ENCODE assay signal across 8 cellular contexts in genomic region chr3:101724329-101725191, GRCh38. TPM values are rescaled to one million over a fixed set of nuclear protein-coding genes. Genes with fewer than 3 reads are reported as not detected.
DNase-seq lines count a peak whose midpoint lies in the region; ATAC-seq and TF ChIP-seq lines count a peak whose summit lies in the region.

Gene CEP97 (plus strand): TSS chr3:101724614. CDS start chr3:101724677, 63 bp downstream.

- peaks cover 3% of the 10 kb centered on the region for H3K36me3 Mint-ChIP-seq in T-helper 17 cell (ENCODE audit: low read depth)

- peaks cover 0 to 27% of the 10 kb centered on the region in 2 donors for H3K36me3 ChIP-seq in vagina

- H3K4me1 Mint-ChIP-seq in T-helper 17 cell = peaks cover 31% of the 10 kb centered on the region

- WGBS in right cardiac atrium = under 1% methylated on average over 49 of the region's 49 CpGs

- peak; percentile 88 for ATAC-seq in HG02885 (IDR thresholded peaks at IDR 0.05; ENCODE audit: poor library complexity, unreplicated experiment)
- peak; percentile 97 for ATAC-seq in T-helper 17 cell
- ATAC-seq in right cardiac atrium = peak; percentile 100

- TF ChIP-seq CTCF in vagina (IDR thresholded peaks at IDR 0.05) = no peak

- H3K27ac Mint-ChIP-seq in T-helper 17 cell = peak within 1 kb of the TSS; percentile 94

- H3K9me3 ChIP-seq in T-helper 17 cell (ENCODE audit: control insufficient read depth, low read length, poor library complexity, severe bottlenecking) (no peaks in the 10 kb centered on the region), right cardiac atrium (ENCODE audit: control insufficient read depth, low read length) (no peaks in the 10 kb centered on the region), vagina (no peaks in the 10 kb centered on the region)

- no peaks in the 10 kb centered on the region for H3K27me3 ChIP-seq in right cardiac atrium (ENCODE audit: control insufficient read depth, insufficient read depth)
- no peaks in the 10 kb centered on the region for H3K27me3 ChIP-seq in vagina

- H3K4me1 ChIP-seq in right cardiac atrium (ENCODE audit: control insufficient read depth, insufficient read depth, low read length) (no peaks in the 10 kb centered on the region), vagina (peaks cover 4% of the 10 kb centered on the region)

- peak; percentile 36 for TF ChIP-seq POLR2A in GM15510 (IDR thresholded peaks at IDR 0.05; ENCODE audit: borderline replicate concordance, extremely low read depth, insufficient read length)
- TF ChIP-seq POLR2A in vagina (IDR thresholded peaks at IDR 0.05) = no peak

- H3K4me3 ChIP-seq in right cardiac atrium (ENCODE audit: low read length) = peak within 1 kb of the TSS; percentile 99
- peak within 1 kb of the TSS; percentile 67 to 79 for H3K4me3 ChIP-seq in vagina

- no peaks in the 10 kb centered on the region for H3K27me3 Mint-ChIP-seq in T-helper 17 cell

- intact Hi-C loops in right cardiac atrium (cut with DNase I) = no loop called here
- intact Hi-C loops in vagina (cut with DNase I) = no loop called here

- H3K4me3 Mint-ChIP-seq in T-helper 17 cell = peak within 1 kb of the TSS; percentile 97

- peak within 1 kb of the TSS; percentile 92 for H3K27ac ChIP-seq in angular gyrus (ENCODE audit: low read depth, low read length)
- H3K27ac ChIP-seq in right cardiac atrium (ENCODE audit: low read length) = peak within 1 kb of the TSS; percentile 60
- peak within 1 kb of the TSS; percentile 81 for H3K27ac ChIP-seq in vagina

- DNase-seq in NCI-H1694 treated with DMSO at 0.1 percent for 48 hours (lab: John Stamatoyannopoulos, UW) (peak; percentile 97), T-helper 17 cell (peak; percentile 75 to 79 (median 77)), right cardiac atrium (peak; percentile 93 to 96 (median 95)), pulmonary artery endothelial cell (ENCODE audit: low read depth, low spot score) (peak; percentile 71), vagina (ENCODE audit: extremely low spot score in 2 of 2) (peak in 1 of 2 donors; percentile 92)

RNA-seq across cellular contexts. Expression of gene CEP97, which starts in this region (rescaled TPM):
- total RNA-seq in T-helper 17 cell (10 to 100 TPM; 10.4 to 11.1 TPM), right cardiac atrium (1 to 10 TPM; 6.6 to 7.8 (median 7.4) TPM), pulmonary artery endothelial cell (8.5 and 17.7 TPM in 2 replicates), vagina (11.0 TPM)
- 2.2 TPM for polyA plus RNA-seq in right cardiac atrium
